Comparison of ENCODE assay signal across 23 cellular contexts in genomic region chr5:66122379-66123034, GRCh38. TPM values are rescaled to one million over a fixed set of nuclear protein-coding genes. Genes with fewer than 3 reads are reported as not detected.
DNase-seq lines count a peak whose midpoint lies in the region; FAIRE-seq and TF ChIP-seq lines count a peak whose summit lies in the region.
"Had no signal": no experiment of that assay in that cellular context is flagged by ENCODE, and none has a peak within 500 bp of the region (broad histone marks: within the 10 kb centered on the region; RNA-seq: fewer than 3 reads in every experiment).

No MANE protein-coding gene starts in this region.

- peaks cover 6% of the 10 kb centered on the region for H3K4me1 Mint-ChIP-seq in MCF 10A (ENCODE audit: insufficient read depth, unreplicated experiment)
- H3K4me1 Mint-ChIP-seq in neural progenitor cell = no peaks in the 10 kb centered on the region

- H4K20me1 ChIP-seq in fibroblast of lung (ENCODE audit: control insufficient read depth, extremely low read depth, insufficient read depth, low read length) = no peaks in the 10 kb centered on the region
- no peaks in the 10 kb centered on the region for H4K20me1 ChIP-seq in neural progenitor cell (ENCODE audit: low read depth)

- H3K27me3 Mint-ChIP-seq in MCF 10A (ENCODE audit: insufficient read depth, unreplicated experiment) = no peaks in the 10 kb centered on the region
- peaks cover 3% of the 10 kb centered on the region for H3K27me3 Mint-ChIP-seq in neural progenitor cell (ENCODE audit: insufficient read depth, low read depth)

- H3K4me3 ChIP-seq in breast epithelium (no peak overlapping the region), fibroblast of lung (replicated peaks in 1 of 4; ENCODE audit: control extremely low read depth in 1 of 4, insufficient read depth in 1 of 4, low read depth in 3 of 4, low read length in 4 of 4) (no peak overlapping the region), neural progenitor cell (no peak overlapping the region)
- H3K4me3 ChIP-seq: colonic mucosa, SJCRH30 had no signal

- H3K4me2 ChIP-seq in fibroblast of lung (ENCODE audit: extremely low read depth, insufficient read depth, low read length) (no peak overlapping the region), neural progenitor cell (no peak overlapping the region)

- CTCF ChIA-PET in MCF 10A (lab: Yijun Ruan, JAX) = no interaction called here

- H3K36me3 ChIP-seq in breast epithelium (no peaks in the 10 kb centered on the region), fibroblast of lung (ENCODE audit: control insufficient read depth, insufficient read depth, low read length) (no peaks in the 10 kb centered on the region), neural progenitor cell (no peaks in the 10 kb centered on the region)
- H3K36me3 ChIP-seq: colonic mucosa, SJCRH30 had no signal

- no peak overlapping the region for H3K27ac ChIP-seq in breast epithelium
- no peak overlapping the region for H3K27ac ChIP-seq in fibroblast of lung (ENCODE audit: insufficient read depth, low read length)
- no peak overlapping the region for H3K27ac ChIP-seq in neural progenitor cell
- H3K27ac ChIP-seq: colonic mucosa, SJCRH30 had no signal

- TF ChIP-seq POLR2A in breast epithelium (IDR thresholded peaks at IDR 0.05) (no peak), GM12891 (IDR thresholded peaks at IDR 0.05; ENCODE audit: low read depth, low read length) (no peak)

- no peaks in the 10 kb centered on the region for H3K27me3 ChIP-seq in breast epithelium
- H3K27me3 ChIP-seq in fibroblast of lung (ENCODE audit: control insufficient read depth, insufficient read depth, low read length) = no peaks in the 10 kb centered on the region
- H3K27me3 ChIP-seq in neural progenitor cell = no peaks in the 10 kb centered on the region
- H3K27me3 ChIP-seq: colonic mucosa, SJCRH30 had no signal

- H3K4me1 ChIP-seq in breast epithelium (no peaks in the 10 kb centered on the region), fibroblast of lung (ENCODE audit: control insufficient read depth, extremely low read depth, insufficient read depth, low read length) (no peaks in the 10 kb centered on the region), neural progenitor cell (no peaks in the 10 kb centered on the region)
- H3K4me1 ChIP-seq: colonic mucosa, SJCRH30 had no signal

- peak; percentile 66 for FAIRE-seq in urothelium cell line (lab: Jason Lieb, UNC)
- FAIRE-seq in GM12891 (lab: Jason Lieb, UNC) = no peak

- H3K36me3 Mint-ChIP-seq in MCF 10A (ENCODE audit: insufficient read depth, unreplicated experiment) = no peaks in the 10 kb centered on the region
- H3K36me3 Mint-ChIP-seq in neural progenitor cell = no peaks in the 10 kb centered on the region
- H3K36me3 Mint-ChIP-seq: CD8-positive, alpha-beta T cell had no signal

- intact Hi-C loops in MCF 10A (cut with micrococcal nuclease) (no loop called here), breast epithelium (cut with DNase I; ENCODE audit: low total_unique reads) (no loop called here)

- no TSS peak for BruUV-seq in MCF 10A (replicated peaks; lab: Mats Ljungman, UMichigan)

- H3K79me2 ChIP-seq in fibroblast of lung (ENCODE audit: control insufficient read depth, insufficient read depth, low read length) (no peaks in the 10 kb centered on the region), neural progenitor cell (ENCODE audit: low read depth) (no peaks in the 10 kb centered on the region)

- H3K9me3 Mint-ChIP-seq in MCF 10A (ENCODE audit: unreplicated experiment) (no peaks in the 10 kb centered on the region), neural progenitor cell (no peaks in the 10 kb centered on the region)
- H3K9me3 Mint-ChIP-seq: CD8-positive, alpha-beta T cell; H9; T-helper 2 cell treated with Interferon-gamma antibody and Interleukin-4, amounts not matched to agents 5 μg/mL and 100 μg/mL, for 36 hours had no signal

- H3K9me3 ChIP-seq in breast epithelium (no peaks in the 10 kb centered on the region), fibroblast of lung (ENCODE audit: control insufficient read depth, insufficient read depth, low read depth, low read length) (no peaks in the 10 kb centered on the region), neural progenitor cell (ENCODE audit: low read depth) (no peaks in the 10 kb centered on the region)
- H3K9me3 ChIP-seq: colonic mucosa, SJCRH30 had no signal

- H3K27ac Mint-ChIP-seq in MCF 10A (ENCODE audit: low read depth, unreplicated experiment) (no peak overlapping the region), neural progenitor cell (no peak overlapping the region)
- H3K27ac Mint-ChIP-seq: CD8-positive, alpha-beta T cell; T-helper 2 cell treated with Interferon-gamma antibody and Interleukin-4, amounts not matched to agents 5 μg/mL and 100 μg/mL, for 36 hours had no signal

- no peak overlapping the region for H3K4me3 Mint-ChIP-seq in MCF 10A (ENCODE audit: unreplicated experiment)
- no peak overlapping the region for H3K4me3 Mint-ChIP-seq in neural progenitor cell
- H3K4me3 Mint-ChIP-seq: CD8-positive, alpha-beta T cell; H9; T-helper 2 cell treated with Interferon-gamma antibody and Interleukin-4, amounts not matched to agents 5 μg/mL and 100 μg/mL, for 36 hours had no signal

- POLR2A ChIA-PET in MCF 10A (lab: Yijun Ruan, JAX) = interaction anchor here (0.9 kb wide), 1 partner anchor 21 kb away, joined by 3 read pairs; the partner anchor contains the start of gene SREK1

- peak; percentile 42 for DNase-seq in MCF 10A (ENCODE audit: unreplicated experiment)
- no peak for DNase-seq in breast epithelium (ENCODE audit: low spot score in 2 of 2)
- peak; percentile 30 for DNase-seq in RPMI7951 (ENCODE audit: low read depth)
- peak; percentile 43 to 48 for DNase-seq in fibroblast of lung (ENCODE audit: low read depth in 2 of 2)
- no peak for DNase-seq in urothelium cell line (ENCODE audit: low spot score)
- no peak for DNase-seq in activated CD4-positive, alpha-beta T cell treated with anti-CD3 and anti-CD28 coated beads, Interleukin-2, amount 50 U/mL, for 1 hour
- DNase-seq in GM12891 (ENCODE audit: insufficient read length, low spot score) = no peak
- DNase-seq in neural progenitor cell (ENCODE audit: low spot score) = no peak
- DNase-seq: activated CD4-positive, CD25-positive, alpha-beta regulatory T cell; activated gamma-delta T cell treated with Interleukin-2 at 50 U/mL for 16 hours; CD8-positive, alpha-beta T cell; colonic mucosa; DMS79; H9; KBM-7; NCI-H1092; NCI-H524 treated with DMSO at 0.1 percent for 48 hours; nucleus accumbens; right cardiac atrium; SJCRH30; stimulated activated naive CD4-positive, alpha-beta T cell; trophoblast cell had no signal

- H3F3A ChIP-seq in neural progenitor cell (ENCODE audit: low read depth) = no peaks in the 10 kb centered on the region

- TF ChIP-seq CTCF in MCF 10A (IDR thresholded peaks at IDR 0.05; ENCODE audit: unreplicated experiment) (no peak), breast epithelium (IDR thresholded peaks at IDR 0.05) (no peak), fibroblast of lung (conservative IDR thresholded peaks at IDR 0.05 in 1 of 2, IDR thresholded peaks at IDR 0.05 in 1 of 2; ENCODE audit: low read depth in 1 of 2, low read length in 2 of 2) (no peak), neural progenitor cell (IDR thresholded peaks at IDR 0.05) (no peak)

- H2AFZ ChIP-seq in fibroblast of lung (ENCODE audit: low read length) = no peak overlapping the region
- H2AFZ ChIP-seq in neural progenitor cell (replicated peaks) = no peak overlapping the region

- H3K9ac ChIP-seq in fibroblast of lung (ENCODE audit: insufficient read depth, low read length) = no peak overlapping the region
- no peak overlapping the region for H3K9ac ChIP-seq in neural progenitor cell

TF ChIP-seq in GM12891, 5 proteins besides CTCF, POLR2A, EP300 and RAD21:
- no peak for TF ChIP-seq PAX5 (IDR thresholded peaks at IDR 0.05; ENCODE audit: insufficient read depth, low read length, severe bottlenecking)
- TF ChIP-seq SPI1 (IDR thresholded peaks at IDR 0.05; ENCODE audit: low read depth, low read length) = no peak
- TF ChIP-seq POU2F2 (IDR thresholded peaks at IDR 0.05; ENCODE audit: low read depth, low read length) = no peak
- TF ChIP-seq TAF1 (IDR thresholded peaks at IDR 0.05; ENCODE audit: low read depth, low read length) = no peak
- no peak for TF ChIP-seq POLR2AphosphoS5 (IDR thresholded peaks at IDR 0.05; ENCODE audit: low read depth, low read length)

RNA-seq across cellular contexts. Expression of gene SREK1, which starts 21.6 kb away (rescaled TPM):
- total RNA-seq in MCF 10A (2022) (87.3 and 102 TPM in 2 replicates), breast epithelium (100 to 1,000 TPM in 2 of 3 donors, 10 to 100 TPM in 1; 91.2 to 170 (median 123) TPM), fibroblast of lung (52.4 and 94.5 TPM in 2 replicates), neural progenitor cell (ENCODE audit: low replicate concordance) (80.5 and 95.6 TPM in 2 replicates)
- 20.6 and 31.0 TPM in 2 replicates for total RNA-seq in RPMI7951 (2014; rRNA removed; shearing (Covaris generic))
- 22.9 and 28.4 TPM in 2 replicates for polyA plus RNA-seq in fibroblast of lung
- 28.7 and 30.7 TPM in 2 replicates for polyA plus RNA-seq in fibroblast of lung (2012)
- polyA minus RNA-seq in fibroblast of lung (ENCODE audit: low replicate concordance) = 10.6 and 20.9 TPM in 2 replicates
- 35.4 TPM for polyA plus RNA-seq in GM12891 (2012; ENCODE audit: low read depth, missing spikeins)

Comparison
In these comparisons a context has a peak if more than half of its experiments do, and no peak if none do; other contexts are left out.
1. DNase-seq: peak in MCF 10A (single experiment), RPMI7951 (single experiment) and fibroblast of lung (2 of 2); none in breast epithelium (0 of 2), urothelium cell line (single experiment), activated CD4-positive, alpha-beta T cell treated with anti-CD3 and anti-CD28 coated beads, Interleukin-2, amount 50 U/mL, for 1 hour (single experiment), GM12891 (single experiment) and neural progenitor cell (single experiment).